Comparison of ENCODE assay signal across 8 cellular contexts in genomic region chr16:8798174-8798527, GRCh38. TPM values are rescaled to one million over a fixed set of nuclear protein-coding genes. Genes with fewer than 3 reads are reported as not detected.
DNase-seq lines count a peak whose midpoint lies in the region; ATAC-seq and TF ChIP-seq lines count a peak whose summit lies in the region.

No MANE protein-coding gene starts in this region.

- peaks cover 0 to 37% (median 12%) of the 10 kb centered on the region in 4 donors for H3K4me1 ChIP-seq in Peyer's patch

- H3K27ac ChIP-seq in AG04450 (ENCODE audit: low read depth, low read length) (peak overlapping the region; percentile 86), Peyer's patch (peak overlapping the region; percentile 78 to 87 (median 82))

- H3K36me3 ChIP-seq in Peyer's patch, result peaks cover 0 to 14% (median 0%) of the 10 kb centered on the region in 3 donors

- peak overlapping the region; percentile 99 for H3K4me3 ChIP-seq in AG04450 (ENCODE audit: low read depth, low read length)
- H3K4me3 ChIP-seq in Peyer's patch, result peak overlapping the region; percentile 68 to 94 (median 87)
- H3K4me3 ChIP-seq in epithelial cell of proximal tubule (ENCODE audit: low read depth, low read length), result peak overlapping the region; percentile 92

- no peaks in the 10 kb centered on the region for H3K9me3 ChIP-seq in AG04450 (ENCODE audit: control insufficient read depth, insufficient read depth, low read length)
- no peaks in the 10 kb centered on the region for H3K9me3 ChIP-seq in Peyer's patch

- TF ChIP-seq CTCF in AG04450 (IDR thresholded peaks at IDR 0.05; ENCODE audit: low read depth, low read length), result no peak
- TF ChIP-seq CTCF in Peyer's patch (IDR thresholded peaks at IDR 0.05), result no peak
- no peak for TF ChIP-seq CTCF in epithelial cell of proximal tubule (conservative IDR thresholded peaks at IDR 0.05; ENCODE audit: low read depth, low read length)
- no peak for TF ChIP-seq CTCF in omental fat pad (IDR thresholded peaks at IDR 0.05)

- DNase-seq in AG04450 (ENCODE audit: low read depth, low spot score), result no peak
- no peak for DNase-seq in Peyer's patch
- DNase-seq in epithelial cell of proximal tubule (ENCODE audit: low read depth), result no peak
- no peak for DNase-seq in omental fat pad (ENCODE audit: low spot score)
- no peak for DNase-seq in NCI-H524 treated with DMSO at 0.1 percent for 48 hours (lab: John Stamatoyannopoulos, UW)

- CTCF ChIA-PET in AG04450 (lab: Charles Lee), result interaction anchor here (1.4 kb wide), 1 partner anchor 12 kb away, joined by 3 read pairs; no protein-coding TSS in a partner anchor

- H3K27me3 ChIP-seq in AG04450 (ENCODE audit: control insufficient read depth, insufficient read depth, low read length) (no peaks in the 10 kb centered on the region), Peyer's patch (no peaks in the 10 kb centered on the region)

- no peak for TF ChIP-seq POLR2A in Peyer's patch (IDR thresholded peaks at IDR 0.05)

- POLR2A ChIA-PET in AG04450 (lab: Yijun Ruan, JAX), result interaction anchor here (0.7 to 1.5 kb wide), 3 partner anchors 10 to 71 kb away, joined by 3 to 13 read pairs (median 5); partner anchors contain the start of gene CARHSP1

- ATAC-seq in GM19395 (IDR thresholded peaks at IDR 0.05; ENCODE audit: unreplicated experiment) (peak; percentile 11), omental fat pad (ENCODE audit: low FRiP score) (peak; percentile 57), HG03521 (IDR thresholded peaks at IDR 0.05; ENCODE audit: unreplicated experiment) (no peak), HG03139 (IDR thresholded peaks at IDR 0.05; ENCODE audit: unreplicated experiment) (no peak)

RNA-seq across cellular contexts. Expression of gene PMM2, which starts 0.5 kb away (rescaled TPM):
- polyA plus RNA-seq in AG04450 (2011; rRNA removed), result 37.0 TPM in 2 replicates
- polyA minus RNA-seq in AG04450 (2011; rRNA and poly(A)+ RNA removed), result 21.3 TPM in 2 replicates
- total RNA-seq in Peyer's patch, result 10 to 100 TPM; 49.5 to 84.2 (median 82.3) TPM
- 28.6 and 44.2 TPM in 2 replicates for total RNA-seq in epithelial cell of proximal tubule
- 10 to 100 TPM; 35.9 to 98.6 (median 48.6) TPM for total RNA-seq in omental fat pad

RNA-seq across cellular contexts. Expression of gene TMEM186, which starts 0.7 kb away (rescaled TPM):
- polyA plus RNA-seq in AG04450 (2011; rRNA removed), result 7.2 and 7.7 TPM in 2 replicates
- 3.7 and 4.6 TPM in 2 replicates for polyA minus RNA-seq in AG04450 (2011; rRNA and poly(A)+ RNA removed)
- 1 to 10 TPM in 3 of 4 donors, not detected in 1; 2.3 to 5.6 (median 4.9) TPM for total RNA-seq in Peyer's patch
- total RNA-seq in epithelial cell of proximal tubule, result 9.1 and 12.6 TPM in 2 replicates
- total RNA-seq in omental fat pad, result 1 to 10 TPM; 3.6 to 8.2 (median 5.1) TPM

Comparison
In these comparisons a context has a peak if more than half of its experiments do, and no peak if none do; other contexts are left out.
1. ATAC-seq: peak in GM19395 (single experiment) and omental fat pad (single experiment); none in HG03521 (single experiment) and HG03139 (single experiment).
2. Peak in every context shown above with its lines, with median percentiles within 50 percentile points of each other: H3K4me3 ChIP-seq.